Comparison of ENCODE assay signal across 18 cellular contexts in the genomic region with DNA sequence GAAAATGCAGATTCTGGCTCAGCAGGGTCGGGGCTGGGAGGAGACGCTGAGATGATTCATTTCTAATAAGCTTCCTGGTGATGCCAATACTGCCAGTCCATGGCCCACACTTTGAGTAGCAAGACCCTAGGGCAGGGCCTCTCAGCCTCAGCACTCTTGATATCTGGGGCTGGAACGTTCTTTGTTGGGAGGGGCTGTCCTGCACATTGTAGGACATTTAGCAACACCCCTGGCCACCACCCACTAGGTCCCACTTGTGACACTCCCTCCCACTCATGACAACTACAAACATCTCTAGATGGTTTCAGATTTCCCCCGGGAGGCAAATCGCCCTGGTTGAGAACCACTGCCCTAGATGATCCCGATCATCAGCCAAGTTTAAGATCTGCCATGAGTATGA.
A peak's percentile ranks its signal among the peaks of the same experiment; 100 is the strongest.
DNase-seq lines count a peak whose midpoint lies in the region; ATAC-seq and TF ChIP-seq lines count a peak whose summit lies in the region.
"Had no signal": no experiment of that assay in that cellular context is flagged by ENCODE, and none has a peak within 500 bp of the region (broad histone marks: within the 10 kb centered on the region; RNA-seq: fewer than 3 reads in every experiment).

No MANE protein-coding gene starts in this region.

- H3K4me3 ChIP-seq in GM12865 (ENCODE audit: low read depth, low read length): peak overlapping the region; percentile 40
- H3K4me3 ChIP-seq in MM.1S (ENCODE audit: low read length): peak overlapping the region; percentile 42
- H3K4me3 ChIP-seq in neuronal stem cell (ENCODE audit: low read length in 2 of 2): no peak overlapping the region
- H3K4me3 ChIP-seq: PC-9 had no signal

- H3K4me3 Mint-ChIP-seq in activated T-helper 17 cell treated with anti-CD3 and anti-CD28 coated beads, Interleukin-2, amount 50 U/mL, for 72 hours: no peak overlapping the region
- H3K4me3 Mint-ChIP-seq: CD8-positive, alpha-beta memory T cell had no signal

- H3K4me2 ChIP-seq in MM.1S (ENCODE audit: low read depth, low read length) (peak overlapping the region; percentile 77), neuronal stem cell (ENCODE audit: insufficient read depth, low read length, poor library complexity, severe bottlenecking) (no peak overlapping the region)
- H3K4me2 ChIP-seq: PC-9 had no signal

- no peaks in the 10 kb centered on the region for H3K9me2 ChIP-seq in MM.1S (replicated peaks; ENCODE audit: insufficient read depth, low read length)

- H3K79me1 ChIP-seq in neuronal stem cell (ENCODE audit: low read depth, low read length): peaks cover 3% of the 10 kb centered on the region

- 0 out of 2 replicates have a peak, but pooled peaks cover 6% of the 10 kb centered on the region for H3K79me2 ChIP-seq in MM.1S (ENCODE audit: low read length)

- H3K23ac ChIP-seq in neuronal stem cell (ENCODE audit: low read depth, low read length, poor library complexity): no peak overlapping the region

- no peaks in the 10 kb centered on the region for H3K9me3 Mint-ChIP-seq in activated T-helper 17 cell treated with anti-CD3 and anti-CD28 coated beads, Interleukin-2, amount 50 U/mL, for 72 hours
- H3K9me3 Mint-ChIP-seq: CD8-positive, alpha-beta memory T cell had no signal

- no peaks in the 10 kb centered on the region for H3K9me3 ChIP-seq in MM.1S (replicated peaks; ENCODE audit: insufficient read depth, low read length)
- H3K9me3 ChIP-seq in neuronal stem cell (replicated peaks in 1 of 2; ENCODE audit: control insufficient read depth in 2 of 2, insufficient read depth in 1 of 2, low read depth in 1 of 2, low read length in 2 of 2): no peaks in the 10 kb centered on the region

- H3K18ac ChIP-seq in neuronal stem cell (ENCODE audit: low read length): no peak overlapping the region

- no peak overlapping the region for H4K91ac ChIP-seq in neuronal stem cell (ENCODE audit: low read depth, low read length, poor library complexity)

- H2BK120ac ChIP-seq in neuronal stem cell (ENCODE audit: low read depth, low read length): no peak overlapping the region

- no peaks in the 10 kb centered on the region for H3K27me3 Mint-ChIP-seq in activated T-helper 17 cell treated with anti-CD3 and anti-CD28 coated beads, Interleukin-2, amount 50 U/mL, for 72 hours

- no peak overlapping the region for H2BK5ac ChIP-seq in neuronal stem cell (ENCODE audit: low read length)

- H3K14ac ChIP-seq in neuronal stem cell (ENCODE audit: low read length): no peak overlapping the region

- H3K27me3 ChIP-seq in MM.1S (replicated peaks; ENCODE audit: insufficient read depth, low read length): no peaks in the 10 kb centered on the region
- no peaks in the 10 kb centered on the region for H3K27me3 ChIP-seq in neuronal stem cell (ENCODE audit: control insufficient read depth in 3 of 3, insufficient read depth in 3 of 3, low read depth in 1 of 3, low read length in 3 of 3)

- TF ChIP-seq CTCF in GM12865 (IDR thresholded peaks at IDR 0.05; ENCODE audit: insufficient read depth, low read depth, low read length, missing control alignments) (no peak), MM.1S (IDR thresholded peaks at IDR 0.05; ENCODE audit: low read length) (no peak)

- no peak overlapping the region for H3K4ac ChIP-seq in neuronal stem cell (ENCODE audit: low read length)

- H3K4me1 Mint-ChIP-seq in activated T-helper 17 cell treated with anti-CD3 and anti-CD28 coated beads, Interleukin-2, amount 50 U/mL, for 72 hours: peaks cover 13% of the 10 kb centered on the region

- H2BK15ac ChIP-seq in neuronal stem cell (ENCODE audit: low read length): no peak overlapping the region

- ATAC-seq in HG03432 (IDR thresholded peaks at IDR 0.05; ENCODE audit: unreplicated experiment) (no peak), left lobe of liver (no peak)
- no peak for ATAC-seq in activated T-helper 17 cell treated with anti-CD3 and anti-CD28 coated beads, Interleukin-2, amount 50 U/mL, for 72 hours (replicated peaks)

- H2BK12ac ChIP-seq in neuronal stem cell (ENCODE audit: low read length): no peak overlapping the region

- H4K20me1 ChIP-seq in MM.1S (ENCODE audit: insufficient read depth, low read length): no peaks in the 10 kb centered on the region

- H3F3A ChIP-seq in MM.1S (ENCODE audit: insufficient read depth, low read length): peaks cover 26% of the 10 kb centered on the region

- H3K36me3 Mint-ChIP-seq in activated T-helper 17 cell treated with anti-CD3 and anti-CD28 coated beads, Interleukin-2, amount 50 U/mL, for 72 hours (ENCODE audit: low read depth): no peaks in the 10 kb centered on the region

- H3K36me3 ChIP-seq in MM.1S (replicated peaks; ENCODE audit: insufficient read depth, low read length) (no peaks in the 10 kb centered on the region), neuronal stem cell (replicated peaks in 1 of 2; ENCODE audit: control insufficient read depth in 2 of 2, insufficient read depth in 2 of 2, low read length in 2 of 2) (no peaks in the 10 kb centered on the region)

- peaks cover 32% of the 10 kb centered on the region for H3K4me1 ChIP-seq in MM.1S (ENCODE audit: low read length)
- H3K4me1 ChIP-seq in neuronal stem cell (ENCODE audit: control insufficient read depth in 2 of 2, insufficient read depth in 1 of 2, low read depth in 1 of 2, low read length in 2 of 2): peaks cover 0 to 2% of the 10 kb centered on the region in 2 donors

- H3K9ac ChIP-seq in MM.1S (ENCODE audit: low read length): peak overlapping the region; percentile 86
- no peak overlapping the region for H3K9ac ChIP-seq in neuronal stem cell (ENCODE audit: low read depth, low read length, poor library complexity)

- peak overlapping the region; percentile 52 for H2AK5ac ChIP-seq in neuronal stem cell (ENCODE audit: low read depth, low read length)

- WGBS in neuronal stem cell (ENCODE audit: extremely low coverage in 2 of 2, insufficient read length in 2 of 2, insufficient replicate concordance in 1 of 2), 2 donors: no CpG with 5 or more reads among the region's 6 CpGs

- no peak for DNase-seq in GM12865 (ENCODE audit: low read depth)
- DNase-seq in MM.1S: no peak
- DNase-seq in neuronal stem cell (ENCODE audit: low spot score): no peak
- no peak for DNase-seq in activated CD4-positive, CD25-positive, alpha-beta regulatory T cell treated with anti-CD3 and anti-CD28 coated beads, Interleukin-2, amount 50 U/mL, for 72 hours
- DNase-seq in left lobe of liver (ENCODE audit: low spot score): no peak
- DNase-seq: C1 segment of cervical spinal cord; CD8-positive, alpha-beta memory T cell; DMS53; GOT3; HCEC 1CT; MV-4-11; NCI-H1694 treated with DMSO at 0.1 percent for 48 hours; NCI-H446; NCI-H526; PC-9; SHP77 had no signal

- H3K27ac ChIP-seq in MM.1S (ENCODE audit: low read length) (peak overlapping the region; percentile 99), neuronal stem cell (replicated peaks; ENCODE audit: low read length) (no peak overlapping the region)
- H3K27ac ChIP-seq: PC-9 had no signal

- no peak overlapping the region for H2AFZ ChIP-seq in MM.1S (ENCODE audit: low read length)
- H2AFZ ChIP-seq in neuronal stem cell (ENCODE audit: low read length): no peak overlapping the region
- H2AFZ ChIP-seq: PC-9 had no signal

- no peak overlapping the region for H3K27ac Mint-ChIP-seq in activated T-helper 17 cell treated with anti-CD3 and anti-CD28 coated beads, Interleukin-2, amount 50 U/mL, for 72 hours

- H4K8ac ChIP-seq in neuronal stem cell (ENCODE audit: low read depth, low read length): no peak overlapping the region

Comparison
In these comparisons a context has a peak if more than half of its experiments do, and no peak if none do; other contexts are left out.
1. H3K4me3 ChIP-seq: peak in GM12865 (single experiment) and MM.1S (single experiment); none in neuronal stem cell (0 of 2).